In genomic region chr21:41921089-41921819, GRCh38 we compare ENCODE assay signal across 18 cellular contexts. TPM values are rescaled to one million over a fixed set of nuclear protein-coding genes. Genes with fewer than 3 reads are reported as not detected.
DNase-seq lines count a peak whose midpoint lies in the region; ATAC-seq and FAIRE-seq lines count a peak whose summit lies in the region.
"Had no signal": no experiment of that assay in that cellular context is flagged by ENCODE, and none has a peak within 500 bp of the region (broad histone marks: within the 10 kb centered on the region; RNA-seq: fewer than 3 reads in every experiment).

No MANE protein-coding gene starts in this region.

- H3K4me1 Mint-ChIP-seq in activated T-cell treated with anti-CD3 and anti-CD28 coated beads, Interleukin-2, amount 50 U/mL, for 24 hours (ENCODE audit: low read depth): peaks cover 43% of the 10 kb centered on the region
- peaks cover 58% of the 10 kb centered on the region for H3K4me1 Mint-ChIP-seq in dendritic cell treated with granulocyte-macrophage colony-stimulating factor and Interleukin-4, amounts not matched to agents 40 ng/mL and 50 ng/mL, for 4 days (ENCODE audit: low read depth)
- H3K4me1 Mint-ChIP-seq in stimulated activated memory B cell treated with anti-CD40 and anti-IgM and Interleukin-4, amounts not matched to agents 10 μg/mL and 1 μg/mL and 100 μg/mL, for 72 hours: peaks cover 45% of the 10 kb centered on the region

- no peaks in the 10 kb centered on the region for H3K9me3 Mint-ChIP-seq in activated T-cell treated with anti-CD3 and anti-CD28 coated beads, Interleukin-2, amount 50 U/mL, for 24 hours
- H3K9me3 Mint-ChIP-seq in dendritic cell treated with granulocyte-macrophage colony-stimulating factor and Interleukin-4, amounts not matched to agents 40 ng/mL and 50 ng/mL, for 4 days: no peaks in the 10 kb centered on the region
- no peaks in the 10 kb centered on the region for H3K9me3 Mint-ChIP-seq in stimulated activated memory B cell treated with anti-CD40 and anti-IgM and Interleukin-4, amounts not matched to agents 10 μg/mL and 1 μg/mL and 100 μg/mL, for 72 hours

- H3K4me3 ChIP-seq in H7 (ENCODE audit: insufficient read depth, low read depth, low read length): no peak overlapping the region
- H3K4me3 ChIP-seq: body of pancreas, Peyer's patch had no signal

- H3K27ac Mint-ChIP-seq in activated T-cell treated with anti-CD3 and anti-CD28 coated beads, Interleukin-2, amount 50 U/mL, for 24 hours: peak overlapping the region; percentile 80
- H3K27ac Mint-ChIP-seq in dendritic cell treated with granulocyte-macrophage colony-stimulating factor and Interleukin-4, amounts not matched to agents 40 ng/mL and 50 ng/mL, for 4 days: peak overlapping the region; percentile 60
- peak overlapping the region; percentile 67 for H3K27ac Mint-ChIP-seq in stimulated activated memory B cell treated with anti-CD40 and anti-IgM and Interleukin-4, amounts not matched to agents 10 μg/mL and 1 μg/mL and 100 μg/mL, for 72 hours

- FAIRE-seq in HTR-8/SVneo (lab: Jason Lieb, UNC): no peak

- peaks cover 20% of the 10 kb centered on the region for H3K36me3 Mint-ChIP-seq in activated T-cell treated with anti-CD3 and anti-CD28 coated beads, Interleukin-2, amount 50 U/mL, for 24 hours (ENCODE audit: low read depth)
- peaks cover 50% of the 10 kb centered on the region for H3K36me3 Mint-ChIP-seq in dendritic cell treated with granulocyte-macrophage colony-stimulating factor and Interleukin-4, amounts not matched to agents 40 ng/mL and 50 ng/mL, for 4 days (ENCODE audit: low read depth)
- H3K36me3 Mint-ChIP-seq in stimulated activated memory B cell treated with anti-CD40 and anti-IgM and Interleukin-4, amounts not matched to agents 10 μg/mL and 1 μg/mL and 100 μg/mL, for 72 hours: peaks cover 20% of the 10 kb centered on the region

- peaks cover 2% of the 10 kb centered on the region; the same call in 1 of the 2 replicates for H3K36me3 ChIP-seq in H7 (replicated peaks; ENCODE audit: control insufficient read depth, insufficient read depth, low read length)

- peak; percentile 74 for ATAC-seq in stimulated activated memory B cell treated with anti-CD40 and anti-IgM and Interleukin-4, amounts not matched to agents 10 μg/mL and 1 μg/mL and 100 μg/mL, for 72 hours
- no peak for ATAC-seq in GM19397 (IDR thresholded peaks at IDR 0.05; ENCODE audit: unreplicated experiment)
- ATAC-seq: body of pancreas had no signal

- no peak overlapping the region for H3K4me3 Mint-ChIP-seq in activated T-cell treated with anti-CD3 and anti-CD28 coated beads, Interleukin-2, amount 50 U/mL, for 24 hours
- no peak overlapping the region for H3K4me3 Mint-ChIP-seq in dendritic cell treated with granulocyte-macrophage colony-stimulating factor and Interleukin-4, amounts not matched to agents 40 ng/mL and 50 ng/mL, for 4 days
- peak overlapping the region; percentile 71 for H3K4me3 Mint-ChIP-seq in stimulated activated memory B cell treated with anti-CD40 and anti-IgM and Interleukin-4, amounts not matched to agents 10 μg/mL and 1 μg/mL and 100 μg/mL, for 72 hours

- no peaks in the 10 kb centered on the region for H3K27me3 ChIP-seq in H7 (ENCODE audit: control insufficient read depth, insufficient read depth, low read length)
- H3K27me3 ChIP-seq: body of pancreas, Peyer's patch had no signal

- no peak for DNase-seq in activated T-cell treated with anti-CD3 and anti-CD28 coated beads, Interleukin-2, amount 50 U/mL, for 24 hours
- DNase-seq in activated T-cell treated with anti-CD3 and anti-CD28 coated beads for 4 hours (no peak), NOMO-1 (lab: John Stamatoyannopoulos, UW; ENCODE audit: unreplicated experiment in 2 of 2) (peak; percentile 35 to 58), H7 (no peak), HTR-8/SVneo (ENCODE audit: insufficient read length, low spot score) (no peak)
- DNase-seq: activated CD8-positive, alpha-beta memory T cell treated with anti-CD3 and anti-CD28 coated beads for 24 hours; activated gamma-delta T cell; body of pancreas; Caco-2; dermis blood vessel endothelial cell; erythroblast; NCI-H1930; NCI-H524; stimulated activated CD4-positive, alpha-beta T cell treated with anti-CD3 and anti-CD28 coated beads, Interleukin-4, amount 100 ng/mL, for 4 hours had no signal

- no peaks in the 10 kb centered on the region for H3K27me3 Mint-ChIP-seq in activated T-cell treated with anti-CD3 and anti-CD28 coated beads, Interleukin-2, amount 50 U/mL, for 24 hours
- H3K27me3 Mint-ChIP-seq in dendritic cell treated with granulocyte-macrophage colony-stimulating factor and Interleukin-4, amounts not matched to agents 40 ng/mL and 50 ng/mL, for 4 days: no peaks in the 10 kb centered on the region
- no peaks in the 10 kb centered on the region for H3K27me3 Mint-ChIP-seq in stimulated activated memory B cell treated with anti-CD40 and anti-IgM and Interleukin-4, amounts not matched to agents 10 μg/mL and 1 μg/mL and 100 μg/mL, for 72 hours

- intact Hi-C loops in dendritic cell treated with granulocyte-macrophage colony-stimulating factor and Interleukin-4, amounts not matched to agents 40 ng/mL and 50 ng/mL, for 4 days (cut with micrococcal nuclease): no loop called here

RNA-seq across cellular contexts. Expression of gene C2CD2, which starts 32.6 kb away (rescaled TPM):
- 9.8 and 12.5 TPM in 2 replicates for total RNA-seq in H7 (2014; rRNA removed; shearing (Covaris generic))

RNA-seq across cellular contexts. Expression of gene PRDM15, which starts 42.1 kb away (rescaled TPM):
- 6.7 and 8.4 TPM in 2 replicates for total RNA-seq in H7 (2014; rRNA removed; shearing (Covaris generic))

Comparison
In these comparisons a context has a peak if more than half of its experiments do, and no peak if none do; other contexts are left out.
1. DNase-seq: peak in NOMO-1 (2 of 2); none in activated T-cell treated with anti-CD3 and anti-CD28 coated beads, Interleukin-2, amount 50 U/mL, for 24 hours (single experiment), activated T-cell treated with anti-CD3 and anti-CD28 coated beads for 4 hours (single experiment), H7 (single experiment) and HTR-8/SVneo (single experiment).
2. Peak in every context shown above with its lines, with median percentiles within 50 percentile points of each other: H3K27ac Mint-ChIP-seq.